Comparison of ENCODE assay signal across 12 cellular contexts in the genomic region with DNA sequence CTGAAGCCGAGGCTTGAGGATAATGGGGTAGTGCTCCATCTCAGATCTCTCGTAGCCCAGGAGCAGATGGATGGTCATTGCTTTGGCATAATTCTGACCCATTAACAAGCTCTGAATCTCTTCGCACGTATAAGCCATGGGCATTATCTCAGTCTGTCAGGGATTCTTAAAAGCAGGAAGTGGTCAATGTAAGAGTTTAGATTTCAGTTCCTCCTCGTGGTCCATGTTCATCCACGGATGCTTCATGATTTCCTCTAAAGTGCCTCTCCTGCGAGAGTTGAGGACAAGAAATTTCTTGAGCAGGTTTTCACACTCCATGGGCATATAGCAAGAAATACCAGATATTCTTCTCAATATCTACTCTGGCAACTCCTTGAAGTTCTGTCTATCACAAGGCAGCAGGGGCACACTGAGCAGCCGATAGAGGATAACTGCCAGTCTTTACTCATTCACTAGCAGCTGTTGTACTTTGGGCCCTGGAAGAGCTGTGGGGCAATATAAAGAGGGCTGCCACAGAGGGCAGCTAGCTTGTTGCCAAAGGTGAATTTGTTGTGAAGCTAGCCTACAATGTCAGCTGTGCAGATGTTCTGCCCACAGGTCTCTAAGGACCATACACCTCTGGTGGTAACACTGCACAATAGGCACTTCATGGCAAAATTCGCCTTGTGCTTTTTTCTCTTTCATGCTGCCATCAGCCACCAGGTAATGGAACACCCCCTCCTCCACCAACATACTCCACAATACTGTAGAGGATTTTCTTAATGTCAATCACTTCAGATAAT. TPM values are rescaled to one million over a fixed set of nuclear protein-coding genes. Genes with fewer than 3 reads are reported as not detected.
DNase-seq lines count a peak whose midpoint lies in the region; ATAC-seq and TF ChIP-seq lines count a peak whose summit lies in the region.
"Had no signal": no experiment of that assay in that cellular context is flagged by ENCODE, and none has a peak within 500 bp of the region (broad histone marks: within the 10 kb centered on the region; RNA-seq: fewer than 3 reads in every experiment).

No MANE protein-coding gene starts in this region.

- DNase-seq in SKM-1 treated with dmso at 0.1 percent for 144 hours (lab: John Stamatoyannopoulos, UW; ENCODE audit: unreplicated experiment) (peak; percentile 84), GM19238 (ENCODE audit: insufficient read length, low spot score) (no peak), PC-9 (no peak), mesenchymal stem cell (no peak)
- no peak for DNase-seq in effector memory CD4-positive, alpha-beta T cell
- DNase-seq: foreskin fibroblast, MG63, SJCRH30 had no signal

- H3K4ac ChIP-seq in mesenchymal stem cell (ENCODE audit: low read depth in 1 of 2, low read length in 2 of 2), result no peak overlapping the region

- no peak overlapping the region for H3K27ac ChIP-seq in effector memory CD4-positive, alpha-beta T cell (ENCODE audit: insufficient read depth, low read length, poor library complexity, severe bottlenecking)
- H3K27ac ChIP-seq in PC-9, result no peak overlapping the region
- H3K27ac ChIP-seq in mesenchymal stem cell (ENCODE audit: low read length, poor library complexity, severe bottlenecking), result no peak overlapping the region
- H3K27ac ChIP-seq: cardiac muscle cell, SJCRH30 had no signal

- no peak overlapping the region for H2BK5ac ChIP-seq in mesenchymal stem cell (ENCODE audit: low read depth, low read length, poor library complexity, severe bottlenecking)

- H3K23ac ChIP-seq in mesenchymal stem cell (ENCODE audit: low read length in 2 of 2), result no peak overlapping the region

- ATAC-seq in GM18519 (IDR thresholded peaks at IDR 0.05; ENCODE audit: low FRiP score, unreplicated experiment) (peak; percentile 91), GM21619 (IDR thresholded peaks at IDR 0.05; ENCODE audit: unreplicated experiment) (peak; percentile 93), HG03196 (IDR thresholded peaks at IDR 0.05; ENCODE audit: unreplicated experiment) (peak; percentile 91)

- H2AFZ ChIP-seq in PC-9 (no peak overlapping the region), mesenchymal stem cell (ENCODE audit: low read depth, low read length) (no peak overlapping the region)

- no peaks in the 10 kb centered on the region for H3K79me2 ChIP-seq in PC-9 (ENCODE audit: low read depth)

- no peaks in the 10 kb centered on the region for H4K20me1 ChIP-seq in PC-9 (ENCODE audit: insufficient read depth)

- no TSS peak for BruUV-seq in PC-9 (replicated peaks; lab: Mats Ljungman, UMichigan)

- WGBS in mesenchymal stem cell, result 82% methylated on average over 9 of the region's 9 CpGs

- no peak overlapping the region for H2BK15ac ChIP-seq in mesenchymal stem cell (ENCODE audit: low read depth, poor library complexity, severe bottlenecking)

- TF ChIP-seq CTCF in PC-9 (conservative IDR thresholded peaks at IDR 0.05), result no peak

- no peak overlapping the region for H2BK120ac ChIP-seq in mesenchymal stem cell (ENCODE audit: low read depth, low read length)

- H3K9ac ChIP-seq in mesenchymal stem cell (ENCODE audit: low read length), result no peak overlapping the region

- no peaks in the 10 kb centered on the region for H3F3A ChIP-seq in PC-9 (ENCODE audit: insufficient read depth, low read depth)

- H3K14ac ChIP-seq in mesenchymal stem cell (ENCODE audit: low read length in 2 of 2), result no peak overlapping the region

- H3K9me3 ChIP-seq in effector memory CD4-positive, alpha-beta T cell (ENCODE audit: control insufficient read depth, low read length), result no peaks in the 10 kb centered on the region
- H3K9me3 ChIP-seq in PC-9 (ENCODE audit: insufficient read depth, low read depth) (no peaks in the 10 kb centered on the region), mesenchymal stem cell (ENCODE audit: control insufficient read depth, low read length) (no peaks in the 10 kb centered on the region)
- H3K9me3 ChIP-seq: MG63, SJCRH30 had no signal

- intact Hi-C loops in PC-9 (cut with micrococcal nuclease; ENCODE audit: unreplicated experiment), result no loop called here

- H3K36me3 ChIP-seq in effector memory CD4-positive, alpha-beta T cell (ENCODE audit: control insufficient read depth, insufficient read depth, low read length), result no peaks in the 10 kb centered on the region
- H3K36me3 ChIP-seq in PC-9 (ENCODE audit: low read depth), result no peaks in the 10 kb centered on the region
- H3K36me3 ChIP-seq in mesenchymal stem cell (ENCODE audit: control insufficient read depth in 1 of 2, insufficient read depth in 2 of 2, low read depth in 1 of 2, low read length in 2 of 2), result no peaks in the 10 kb centered on the region
- H3K36me3 ChIP-seq: cardiac muscle cell, MG63, SJCRH30 had no signal

- no peak overlapping the region for H3K4me2 ChIP-seq in PC-9
- H3K4me2 ChIP-seq in mesenchymal stem cell (ENCODE audit: low read length, poor library complexity, severe bottlenecking), result no peak overlapping the region

- no peak overlapping the region for H2AK5ac ChIP-seq in mesenchymal stem cell (ENCODE audit: low read length, severe bottlenecking)

- no peaks in the 10 kb centered on the region for H3K27me3 ChIP-seq in effector memory CD4-positive, alpha-beta T cell (replicated peaks; ENCODE audit: control insufficient read depth, insufficient read depth, low read length, poor library complexity, severe bottlenecking)
- H3K27me3 ChIP-seq in PC-9 (ENCODE audit: insufficient read depth, low read depth) (no peaks in the 10 kb centered on the region), mesenchymal stem cell (ENCODE audit: control insufficient read depth in 1 of 2, insufficient read depth in 1 of 2, low read length in 2 of 2) (peaks cover 0 to 5% of the 10 kb centered on the region in 2 experiments)
- H3K27me3 ChIP-seq: cardiac muscle cell, MG63, SJCRH30 had no signal

- no peak overlapping the region for H2BK12ac ChIP-seq in mesenchymal stem cell (ENCODE audit: low read length in 2 of 2)

- H4K8ac ChIP-seq in mesenchymal stem cell (ENCODE audit: low read length), result no peak overlapping the region

- H4K91ac ChIP-seq in mesenchymal stem cell (ENCODE audit: low read length), result no peak overlapping the region

- H3K18ac ChIP-seq in mesenchymal stem cell (ENCODE audit: low read depth in 1 of 2, low read length in 2 of 2), result no peak overlapping the region

- no peaks in the 10 kb centered on the region for H3K9me2 ChIP-seq in PC-9 (ENCODE audit: insufficient read depth)

- POLR2A ChIA-PET in PC-9 (lab: Charles Lee; ENCODE audit: unreplicated experiment), result no interaction called here

- CTCF ChIA-PET in PC-9 (lab: Charles Lee), result no interaction called here

- no peaks in the 10 kb centered on the region for H3K4me1 ChIP-seq in effector memory CD4-positive, alpha-beta T cell (ENCODE audit: control insufficient read depth, insufficient read depth, low read length, poor library complexity, severe bottlenecking)
- H3K4me1 ChIP-seq in PC-9 (replicated peaks; ENCODE audit: insufficient read depth) (no peaks in the 10 kb centered on the region), mesenchymal stem cell (ENCODE audit: control insufficient read depth, insufficient read depth, low read depth, low read length) (no peaks in the 10 kb centered on the region)
- H3K4me1 ChIP-seq: SJCRH30 had no signal

- no peak overlapping the region for H3K4me3 ChIP-seq in effector memory CD4-positive, alpha-beta T cell (ENCODE audit: insufficient read depth, low read depth, low read length, poor library complexity, severe bottlenecking)
- H3K4me3 ChIP-seq in PC-9, result no peak overlapping the region
- no peak overlapping the region for H3K4me3 ChIP-seq in mesenchymal stem cell (ENCODE audit: insufficient read depth in 1 of 2, low read depth in 1 of 2, low read length in 2 of 2)
- H3K4me3 ChIP-seq: cardiac muscle cell, MG63, SJCRH30 had no signal

- no peaks in the 10 kb centered on the region for H3K79me1 ChIP-seq in mesenchymal stem cell (replicated peaks; ENCODE audit: low read length, poor library complexity, severe bottlenecking)

RNA-seq across cellular contexts. Expression of a gene that starts 52.0 kb away (rescaled TPM):
- 2.2 and 2.3 TPM in 2 replicates for total RNA-seq in PC-9 (2021)
- 1.2 TPM for polyA plus RNA-seq in mesenchymal stem cell (2013, experiment 1 of 2)
- 1.6 TPM for polyA plus RNA-seq in mesenchymal stem cell (2013, experiment 2 of 2)
